In the genomic region with DNA sequence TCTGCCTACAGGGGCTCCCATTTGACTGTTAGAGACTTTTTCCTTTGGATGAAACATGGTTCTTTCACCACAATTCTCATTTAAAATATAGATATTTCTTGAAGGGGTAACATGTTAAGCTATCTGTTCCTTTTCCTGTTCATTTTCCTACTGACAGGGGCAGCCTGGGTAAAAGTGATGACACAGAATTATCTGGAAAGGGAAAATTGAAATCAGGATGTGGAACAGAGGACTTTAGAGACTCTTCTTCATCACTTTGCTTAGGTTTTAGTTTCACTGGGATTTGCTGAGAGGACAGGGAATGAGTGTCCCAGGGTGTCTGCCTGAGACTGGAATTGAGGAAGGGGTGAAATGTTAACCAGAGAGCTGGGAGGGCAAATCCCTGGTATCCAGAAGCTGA, we compare ENCODE assay signal across 11 cellular contexts.
DNase-seq lines count a peak whose midpoint lies in the region; ATAC-seq and TF ChIP-seq lines count a peak whose summit lies in the region.
"Had no signal": no experiment of that assay in that cellular context is flagged by ENCODE, and none has a peak within 500 bp of the region (broad histone marks: within the 10 kb centered on the region; RNA-seq: fewer than 3 reads in every experiment).

No MANE protein-coding gene starts in this region.

- H3K9me3 ChIP-seq in Karpas-422 (ENCODE audit: low read length) (no peaks in the 10 kb centered on the region), mucosa of stomach (ENCODE audit: control insufficient read depth, low read length) (no peaks in the 10 kb centered on the region), subcutaneous abdominal adipose tissue (ENCODE audit: control insufficient read depth in 5 of 5, low read length in 5 of 5) (no peaks in the 10 kb centered on the region)
- H3K9me3 ChIP-seq: BE2C had no signal

- TF ChIP-seq CTCF in endothelial cell (IDR thresholded peaks at IDR 0.05; ENCODE audit: unreplicated experiment) (no peak), nephron progenitor cell (IDR thresholded peaks at IDR 0.05) (no peak)

- no peaks in the 10 kb centered on the region for H4K20me1 ChIP-seq in Karpas-422 (ENCODE audit: insufficient read depth, low read depth, low read length)

- H3K27me3 ChIP-seq in Karpas-422 (ENCODE audit: low read length) (no peaks in the 10 kb centered on the region), mucosa of stomach (ENCODE audit: control insufficient read depth, insufficient read depth, low read length) (no peaks in the 10 kb centered on the region), subcutaneous abdominal adipose tissue (ENCODE audit: control insufficient read depth in 5 of 5, insufficient read depth in 4 of 5, low read length in 5 of 5) (no peaks in the 10 kb centered on the region)
- H3K27me3 ChIP-seq: BE2C had no signal

- DNase-seq in Karpas-422 = no peak
- no peak for DNase-seq in endothelial cell (ENCODE audit: low spot score)
- no peak for DNase-seq in erythroblast (lab: John Stamatoyannopoulos, UW)
- DNase-seq in activated CD8-positive, alpha-beta memory T cell treated with anti-CD3 and anti-CD28 coated beads, Interleukin-2, amount 50 U/mL, for 4 hours = no peak
- no peak for DNase-seq in nephron progenitor cell

- H3K4me1 Mint-ChIP-seq in endothelial cell (ENCODE audit: unreplicated experiment) (peaks cover 27% of the 10 kb centered on the region), nephron progenitor cell (peaks cover 12% of the 10 kb centered on the region)

- H3K27ac ChIP-seq in Karpas-422 (ENCODE audit: low read length) = no peak overlapping the region
- H3K27ac ChIP-seq in subcutaneous abdominal adipose tissue (ENCODE audit: low read depth, low read length) = peak overlapping the region; percentile 42

- H3K36me3 Mint-ChIP-seq in endothelial cell (ENCODE audit: low read depth, unreplicated experiment) (no peaks in the 10 kb centered on the region), nephron progenitor cell (ENCODE audit: low read depth) (no peaks in the 10 kb centered on the region)
- H3K36me3 Mint-ChIP-seq: activated naive CD8-positive, alpha-beta T cell; WTC11 had no signal

- peak overlapping the region; percentile 84 for H3K4me2 ChIP-seq in Karpas-422 (ENCODE audit: low read depth, low read length, poor library complexity, severe bottlenecking)

- no peaks in the 10 kb centered on the region for H3K9me2 ChIP-seq in Karpas-422 (replicated peaks; ENCODE audit: insufficient read depth, low read length)

- H3K4me1 ChIP-seq in Karpas-422 (ENCODE audit: low read length) (peaks cover 17% of the 10 kb centered on the region), mucosa of stomach (ENCODE audit: control insufficient read depth, insufficient read depth, low read length) (peaks cover 7% of the 10 kb centered on the region), subcutaneous abdominal adipose tissue (ENCODE audit: control insufficient read depth in 5 of 5, insufficient read depth in 5 of 5, low read length in 5 of 5) (peaks cover 2 to 29% (median 15%) of the 10 kb centered on the region in 5 donors)
- H3K4me1 ChIP-seq: BE2C had no signal

- H3K27ac Mint-ChIP-seq in endothelial cell (ENCODE audit: unreplicated experiment) = peak overlapping the region; percentile 19
- H3K27ac Mint-ChIP-seq in nephron progenitor cell = no peak overlapping the region
- H3K27ac Mint-ChIP-seq: activated naive CD8-positive, alpha-beta T cell; WTC11 had no signal

- H3K36me3 ChIP-seq in Karpas-422 (ENCODE audit: insufficient read depth, low read length) = no peaks in the 10 kb centered on the region
- H3K36me3 ChIP-seq in mucosa of stomach (ENCODE audit: control insufficient read depth, insufficient read depth, low read length) = no peaks in the 10 kb centered on the region
- H3K36me3 ChIP-seq in subcutaneous abdominal adipose tissue (ENCODE audit: control insufficient read depth in 5 of 5, insufficient read depth in 5 of 5, low read length in 5 of 5) = no peaks in the 10 kb centered on the region
- H3K36me3 ChIP-seq: BE2C had no signal

- H3K9ac ChIP-seq in Karpas-422 (ENCODE audit: low read length) = peak overlapping the region; percentile 68
- H3K9ac ChIP-seq in mucosa of stomach (ENCODE audit: low read length) = peak overlapping the region; percentile 55
- peak overlapping the region in 2 of 5 donors; percentile 64 to 66 for H3K9ac ChIP-seq in subcutaneous abdominal adipose tissue (ENCODE audit: low read length in 5 of 5)

- H3K4me3 Mint-ChIP-seq in endothelial cell (ENCODE audit: unreplicated experiment) = no peak overlapping the region
- H3K4me3 Mint-ChIP-seq in nephron progenitor cell = no peak overlapping the region
- H3K4me3 Mint-ChIP-seq: activated naive CD8-positive, alpha-beta T cell; WTC11 had no signal

- H3K4me3 ChIP-seq in Karpas-422 (ENCODE audit: low read length) (peak overlapping the region; percentile 64; the same call in 1 of the 2 replicates), mucosa of stomach (ENCODE audit: low read length) (peak overlapping the region; percentile 71), subcutaneous abdominal adipose tissue (ENCODE audit: low read depth in 1 of 5, low read length in 5 of 5) (peak overlapping the region in 3 of 5 donors; percentile 60 to 67 (median 60))

- H3K27me3 Mint-ChIP-seq in endothelial cell (ENCODE audit: unreplicated experiment) (peaks cover 3% of the 10 kb centered on the region), nephron progenitor cell (ENCODE audit: low read depth, poor library complexity) (peaks cover 4% of the 10 kb centered on the region)
- H3K27me3 Mint-ChIP-seq: activated naive CD8-positive, alpha-beta T cell had no signal

- H2AFZ ChIP-seq in Karpas-422 (ENCODE audit: low read length) = peak overlapping the region; percentile 96

- no peaks in the 10 kb centered on the region for H3K79me2 ChIP-seq in Karpas-422 (ENCODE audit: low read length)

- no peaks in the 10 kb centered on the region for H3K9me3 Mint-ChIP-seq in endothelial cell (ENCODE audit: unreplicated experiment)
- H3K9me3 Mint-ChIP-seq in nephron progenitor cell = no peaks in the 10 kb centered on the region
- H3K9me3 Mint-ChIP-seq: WTC11 had no signal

- TF ChIP-seq POLR2A in erythroblast (IDR thresholded peaks at IDR 0.05; ENCODE audit: low read length) = no peak

- no peak for ATAC-seq in HG03039 (IDR thresholded peaks at IDR 0.05; ENCODE audit: unreplicated experiment)
